Comparison of ENCODE assay signal across 9 cellular contexts in genomic region chr15:71802770-71803169, GRCh38. TPM values are rescaled to one million over a fixed set of nuclear protein-coding genes. Genes with fewer than 3 reads are reported as not detected.
DNase-seq lines count a peak whose midpoint lies in the region; ATAC-seq, FAIRE-seq and TF ChIP-seq lines count a peak whose summit lies in the region.
"Had no signal": no experiment of that assay in that cellular context is flagged by ENCODE, and none has a peak within 500 bp of the region (broad histone marks: within the 10 kb centered on the region; RNA-seq: fewer than 3 reads in every experiment).

No MANE protein-coding gene starts in this region.

- FAIRE-seq in GM12878 (lab: Jason Lieb, UNC): no peak

- H3K36me3 ChIP-seq in DND-41 (ENCODE audit: insufficient read depth, low read length) (no peaks in the 10 kb centered on the region), GM12878 (ENCODE audit: control insufficient read depth in 2 of 2, insufficient read depth in 2 of 2, low read length in 1 of 2) (no peaks in the 10 kb centered on the region)

- H3K27ac Mint-ChIP-seq in neural crest cell (ENCODE audit: unreplicated experiment): no peak overlapping the region

- H4K20me1 ChIP-seq in DND-41 (ENCODE audit: insufficient read depth, low read length) (no peaks in the 10 kb centered on the region), GM12878 (ENCODE audit: control insufficient read depth, insufficient read depth) (no peaks in the 10 kb centered on the region)

- peaks cover 2% of the 10 kb centered on the region for H3K36me3 Mint-ChIP-seq in neural crest cell (ENCODE audit: low read depth)

- no peaks in the 10 kb centered on the region for H3K4me1 ChIP-seq in DND-41 (ENCODE audit: insufficient read depth, low read length)
- H3K4me1 ChIP-seq in GM12878 (ENCODE audit: control insufficient read depth, insufficient read depth, low read length): peaks cover 10% of the 10 kb centered on the region

- CTCF ChIA-PET in GM12878 (lab: Yijun Ruan, JAX): interaction anchor here (0.7 to 6.0 kb wide), 15 partner anchors 16 to 372 kb away, joined by 3 to 69 read pairs (median 4); no protein-coding TSS in a partner anchor

- peak; percentile 71 for TF ChIP-seq RAD21 in GM12878 (IDR thresholded peaks at IDR 0.05; ENCODE audit: insufficient read depth, low read depth, low read length)

- no peaks in the 10 kb centered on the region for H3K9me3 ChIP-seq in DND-41 (ENCODE audit: insufficient read depth, low read length, severe bottlenecking)
- H3K9me3 ChIP-seq in GM12878 (replicated peaks; ENCODE audit: control insufficient read depth, insufficient read depth, low read length): no peaks in the 10 kb centered on the region; the same call in 2 of the 3 replicates

- no peak for ATAC-seq in DND-41 (ENCODE audit: insufficient read depth, low read depth)
- peak; percentile 53 for ATAC-seq in GM12878
- ATAC-seq in GM19455 (IDR thresholded peaks at IDR 0.05; ENCODE audit: unreplicated experiment): no peak

- RAD21 ChIA-PET in GM12878 (lab: Charles Lee; ENCODE audit: unreplicated experiment): interaction anchor here (1.4 to 3.0 kb wide), 4 partner anchors 22 to 356 kb away, joined by 3 to 25 read pairs (median 10); no protein-coding TSS in a partner anchor

- H3K79me2 ChIP-seq in DND-41 (ENCODE audit: insufficient read depth, low read length) (no peaks in the 10 kb centered on the region), GM12878 (ENCODE audit: control insufficient read depth, insufficient read depth, low read length) (no peaks in the 10 kb centered on the region)

- BruUV-seq in GM12878 (replicated peaks; lab: Mats Ljungman, UMichigan): no TSS peak

- TF ChIP-seq EP300 in GM12878 (IDR thresholded peaks at IDR 0.05; ENCODE audit: borderline replicate concordance in 1 of 2, control insufficient read depth in 1 of 2, low read depth in 2 of 2, low read length in 2 of 2): no peak

- in situ Hi-C loops in GM12878 (cut with MboI): loop anchor here (5.0 to 10.0 kb wide), 3 partner anchors 55 to 352 kb away; no protein-coding TSS in a partner anchor

- no peak overlapping the region for H2AFZ ChIP-seq in DND-41 (ENCODE audit: low read depth, low read length)
- H2AFZ ChIP-seq in GM12878 (ENCODE audit: control insufficient read depth, low read depth, low read length): peak overlapping the region; percentile 55

- H3K4me1 Mint-ChIP-seq in neural crest cell: peaks cover 31% of the 10 kb centered on the region

- H3K27me3 Mint-ChIP-seq in neural crest cell (ENCODE audit: low read depth): no peaks in the 10 kb centered on the region

- SMC1A ChIA-PET in GM12878 (lab: Charles Lee; ENCODE audit: uncharacterized antibody, unreplicated experiment): interaction anchor here (1.0 to 4.2 kb wide), 5 partner anchors 50 to 356 kb away, joined by 3 to 26 read pairs (median 4); no protein-coding TSS in a partner anchor

- H3K27me3 ChIP-seq in DND-41 (ENCODE audit: insufficient read depth, low read length, poor library complexity) (no peaks in the 10 kb centered on the region), GM12878 (replicated peaks in 1 of 2; ENCODE audit: control insufficient read depth in 2 of 2, insufficient read depth in 2 of 2, low read length in 1 of 2) (no peaks in the 10 kb centered on the region; a peak in 1 of 4 replicates)

- H3K9ac ChIP-seq in DND-41 (ENCODE audit: low read depth, low read length): no peak overlapping the region
- no peak overlapping the region for H3K9ac ChIP-seq in GM12878 (ENCODE audit: control insufficient read depth, insufficient read depth, low read length)

- no peak overlapping the region for H3K4me3 Mint-ChIP-seq in neural crest cell

- POLR2A ChIA-PET in GM12878 (lab: Charles Lee): no interaction called here

- intact Hi-C loops in GM12878 (cut with micrococcal nuclease; ENCODE audit: unreplicated experiment): no loop called here

- no peak overlapping the region for H3K4me3 ChIP-seq in DND-41 (ENCODE audit: low read depth in 1 of 2, low read length in 2 of 2)
- no peak overlapping the region for H3K4me3 ChIP-seq in GM12878

- H3K27ac ChIP-seq in DND-41 (ENCODE audit: low read length): no peak overlapping the region
- H3K27ac ChIP-seq in GM12878 (ENCODE audit: control insufficient read depth, insufficient read depth): no peak overlapping the region

- DNase-seq in DND-41: no peak
- DNase-seq in Kasumi-1 (lab: John Stamatoyannopoulos, UW): peak; percentile 28 to 42
- DNase-seq in GM12878 (ENCODE audit: low read depth, low spot score): no peak
- DNase-seq in neural crest cell (ENCODE audit: low read depth, low spot score): no peak
- DNase-seq in OCI-M2 (lab: John Stamatoyannopoulos, UW; ENCODE audit: unreplicated experiment): no peak
- DNase-seq in GDM1 (lab: John Stamatoyannopoulos, UW): no peak
- no peak for DNase-seq in GOT3 (lab: John Stamatoyannopoulos, UW)
- DNase-seq: NCI-H774 had no signal

- peak; percentile 45 for TF ChIP-seq CTCF in DND-41 (IDR thresholded peaks at IDR 0.05; ENCODE audit: borderline replicate concordance, extremely low read depth, low read length, poor library complexity, severe bottlenecking)
- peak; percentile 50 to 58 (median 51); a peak in 5 of 6 replicates for TF ChIP-seq CTCF in GM12878 (IDR thresholded peaks at IDR 0.05 in 2 of 3, conservative IDR thresholded peaks at IDR 0.05 in 1 of 3; ENCODE audit: control insufficient read depth in 2 of 3, extremely low read depth in 1 of 3, insufficient read depth in 1 of 3, low read depth in 3 of 3, low read length in 3 of 3)
- TF ChIP-seq CTCF in neural crest cell (conservative IDR thresholded peaks at IDR 0.05): peak; percentile 50

- H3K9me3 Mint-ChIP-seq in neural crest cell: peaks cover 2% of the 10 kb centered on the region

- 81% methylated on average over 20 of the region's 21 CpGs for WGBS in GM12878 (ENCODE audit: insufficient coverage, insufficient replicate concordance, low lambda C conversion rate, missing lambda C conversion rate)

- no peak for TF ChIP-seq POLR2A in GM12878 (IDR thresholded peaks at IDR 0.05; ENCODE audit: low read depth, low read length)

- H3K4me2 ChIP-seq in DND-41 (ENCODE audit: insufficient read depth, low read length): no peak overlapping the region
- no peak overlapping the region for H3K4me2 ChIP-seq in GM12878 (ENCODE audit: control insufficient read depth, insufficient read depth)

TF ChIP-seq in GM12878, 131 proteins besides CTCF, POLR2A, EP300 and RAD21:
- TF ChIP-seq MTA3 (IDR thresholded peaks at IDR 0.05; ENCODE audit: borderline replicate concordance, low read length) (no peak), ZBTB33 (IDR thresholded peaks at IDR 0.05) (peak; percentile 81; the same call in 1 of the 2 replicates), HCFC1 (IDR thresholded peaks at IDR 0.05; ENCODE audit: low read length) (no peak), SMC3 (IDR thresholded peaks at IDR 0.05; ENCODE audit: borderline replicate concordance, low read length) (peak; percentile 42; the same call in 1 of the 2 replicates)

RNA-seq across cellular contexts. Expression of gene NR2E3, which starts 7.6 kb away (rescaled TPM):
- 0.23 TPM in 1 of 2 replicates, not detected in the other for total RNA-seq in GM12878 (2013; cell fraction: nucleolus; rRNA removed)
- not detected in 2 replicates for total RNA-seq in GM12878 (2014; rRNA removed)
- not detected in 2 replicates for total RNA-seq in GM12878 (2014; rRNA removed; fragmentation: Illumina TruSeq; extraction: Trizol)
- not detected in 2 replicates for total RNA-seq in GM12878 (2021)
- polyA plus RNA-seq in GM12878 (2011; ENCODE audit: low read depth): not detected
- polyA plus RNA-seq in GM12878 (2011; rRNA removed): not detected in 2 replicates
- not detected in 2 replicates for polyA plus RNA-seq in GM12878 (2011; cell fraction: cytosol; rRNA removed)
- not detected in 2 replicates for polyA plus RNA-seq in GM12878 (2011; cell fraction: nucleus; rRNA removed)
- polyA plus RNA-seq in GM12878 (2012): 0.26 TPM in 1 of 2 replicates, not detected in the other
- polyA plus RNA-seq in GM12878 (2014; fragmentation: Illumina TruSeq; extraction: Trizol): not detected in 2 replicates
- under 1 TPM; 0.05 to 0.11 TPM for polyA plus RNA-seq in GM12878 (2014; fragmentation: Nextera tagmentation; extraction: Ambion mirVana)
- polyA plus RNA-seq in GM12878 (2014; rRNA removed): not detected in 2 replicates
- polyA plus RNA-seq in GM12878 (2016; fragmentation: Nextera tagmentation; extraction: Ambion mirVana): under 1 TPM in 1 of 2 experiments, not detected in 1; 0.11 TPM
- not detected in 2 replicates for polyA minus RNA-seq in GM12878 (2011; rRNA and poly(A)+ RNA removed)
- not detected in 2 replicates for polyA minus RNA-seq in GM12878 (2011; cell fraction: cytosol; rRNA and poly(A)+ RNA removed)
- polyA minus RNA-seq in GM12878 (2011; cell fraction: nucleus; rRNA and poly(A)+ RNA removed): not detected in 2 replicates
- total RNA-seq in neural crest cell: not detected in 2 replicates

Comparison
In these comparisons a context has a peak if more than half of its experiments do, and no peak if none do; other contexts are left out.
1. DNase-seq: peak in Kasumi-1 (2 of 2); none in DND-41 (single experiment), GM12878 (single experiment), neural crest cell (single experiment), OCI-M2 (single experiment), GDM1 (single experiment) and GOT3 (single experiment).
2. Peak in every context shown above with its lines, with median percentiles within 50 percentile points of each other: CTCF ChIP-seq.